In the genomic region with DNA sequence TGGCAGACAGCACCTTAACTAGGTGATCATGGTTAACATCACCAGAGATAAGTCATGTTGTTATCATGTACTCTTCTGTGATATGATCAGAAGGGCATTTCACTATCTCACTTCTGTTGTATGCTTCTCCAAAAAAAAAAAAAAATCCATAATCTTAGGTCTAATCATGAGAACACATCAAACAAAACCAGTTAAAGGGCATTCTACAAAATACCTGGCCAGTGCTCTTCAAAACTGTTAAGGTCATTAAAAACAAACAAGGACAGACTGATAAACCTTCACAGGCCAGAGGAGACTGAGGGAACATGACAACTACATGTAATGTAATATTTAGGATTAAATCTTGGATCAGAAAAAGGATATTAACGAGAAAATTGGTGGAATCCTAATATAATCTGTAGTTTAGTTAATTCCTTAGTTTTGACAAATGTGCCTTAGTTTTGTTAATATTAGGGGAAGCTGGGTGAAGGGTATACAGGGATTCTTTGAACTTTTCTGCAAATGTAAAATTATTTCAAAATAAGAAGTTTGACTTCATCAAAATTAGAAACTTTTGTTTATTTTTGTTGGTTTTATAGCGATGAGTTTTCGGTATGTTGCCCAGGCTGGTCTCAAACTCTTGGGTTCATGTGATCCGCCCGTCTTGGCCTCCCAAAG, we compare ENCODE assay signal across 2 cellular contexts.
TF ChIP-seq lines count a peak whose summit lies in the region.

No MANE protein-coding gene starts in this region.

TF ChIP-seq in HepG2, 621 proteins besides CTCF, POLR2A, EP300 and RAD21:
- TF ChIP-seq BRD4 (CRISPR knock-in tag; IDR thresholded peaks at IDR 0.05), result no peak

TF ChIP-seq in GM12891, 5 proteins besides CTCF, POLR2A, EP300 and RAD21:
- no peak for TF ChIP-seq PAX5 (IDR thresholded peaks at IDR 0.05; ENCODE audit: insufficient read depth, low read length, severe bottlenecking)
- TF ChIP-seq TAF1 (IDR thresholded peaks at IDR 0.05; ENCODE audit: low read depth, low read length), result no peak
- TF ChIP-seq POU2F2 (IDR thresholded peaks at IDR 0.05; ENCODE audit: low read depth, low read length), result no peak
- TF ChIP-seq SPI1 (IDR thresholded peaks at IDR 0.05; ENCODE audit: low read depth, low read length), result no peak
- no peak for TF ChIP-seq POLR2AphosphoS5 (IDR thresholded peaks at IDR 0.05; ENCODE audit: low read depth, low read length)
